In the genomic region with DNA sequence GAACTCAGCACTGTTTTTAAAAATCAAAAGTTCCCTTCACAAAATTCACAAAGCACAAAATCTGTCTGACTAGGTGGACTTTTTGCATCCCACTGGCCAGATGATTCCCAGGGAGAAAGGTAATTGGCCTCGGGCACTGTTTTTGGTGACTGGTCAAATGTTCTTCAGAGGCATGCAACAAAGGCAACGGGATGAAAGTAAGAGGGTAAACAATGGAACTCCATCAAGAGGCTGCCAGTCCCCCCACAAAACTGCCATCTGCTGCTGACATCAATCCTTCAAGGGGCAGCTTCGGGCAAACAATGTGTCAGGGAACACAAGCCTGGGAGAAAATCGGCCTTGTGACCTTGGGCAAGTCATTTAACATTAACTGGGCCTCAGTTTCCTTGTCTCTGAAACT, we compare ENCODE assay signal across 19 cellular contexts.
"Had no signal": no experiment of that assay in that cellular context is flagged by ENCODE, and none has a peak within 500 bp of the region (broad histone marks: within the 10 kb centered on the region; RNA-seq: fewer than 3 reads in every experiment).

No MANE protein-coding gene starts in this region.

- H3K27ac Mint-ChIP-seq: activated CD4-positive, alpha-beta memory T cell treated with anti-CD3 and anti-CD28 coated beads for 36 hours; activated CD4-positive, alpha-beta T cell treated with anti-CD3 and anti-CD28 coated beads for 36 hours; activated naive CD8-positive, alpha-beta T cell; activated T-cell treated with anti-CD3 and anti-CD28 coated beads, Interleukin-2, amount 50 U/mL, for 72 hours; natural killer cell treated with Interleukin-12 subunit alpha and Interleukin-12 subunit beta and Interleukin-15 and Interleukin-18, amount 100 ng/mL, for 72 hours; T-helper 1 cell treated with Interleukin-12 subunit alpha and Interleukin-12 subunit beta and Interleukin-4 antibody, amounts not matched to agents 30 μg/mL and 1 μg/mL, for 36 hours had no signal

- H3K9me3 Mint-ChIP-seq: activated CD4-positive, alpha-beta memory T cell treated with anti-CD3 and anti-CD28 coated beads for 36 hours; activated T-cell treated with anti-CD3 and anti-CD28 coated beads, Interleukin-2, amount 50 U/mL, for 72 hours; central memory CD8-positive, alpha-beta T cell; natural killer cell treated with Interleukin-12 subunit alpha and Interleukin-12 subunit beta and Interleukin-15 and Interleukin-18, amount 100 ng/mL, for 72 hours; T-helper 1 cell treated with Interleukin-12 subunit alpha and Interleukin-12 subunit beta and Interleukin-4 antibody, amounts not matched to agents 30 μg/mL and 1 μg/mL, for 36 hours had no signal

- DNase-seq: activated CD4-positive, alpha-beta memory T cell treated with anti-CD3 and anti-CD28 coated beads for 36 hours; activated CD4-positive, alpha-beta T cell treated with anti-CD3 and anti-CD28 coated beads for 36 hours; activated CD8-positive, alpha-beta memory T cell treated with anti-CD3 and anti-CD28 coated beads, Interleukin-2, amount 50 U/mL, for 4 hours; activated gamma-delta T cell treated with Interleukin-2 at 50 U/mL for 16 hours; activated T-cell treated with anti-CD3 and anti-CD28 coated beads, Interleukin-2, amount 50 U/mL, for 72 hours; amniotic stem cell; cortex of kidney; effector CD8-positive, alpha-beta T cell; mesendoderm; pancreas; stimulated activated CD4-positive, alpha-beta T cell treated with anti-CD3 and anti-CD28 coated beads, Interleukin-12 subunit alpha, Interleukin-12 subunit beta, amount 100 ng/mL, for 4 hours; stimulated activated CD4-positive, alpha-beta T cell treated with anti-CD3 and anti-CD28 coated beads, Interleukin-2, amount 100 ng/mL, for 24 hours; stomach had no signal

- ATAC-seq: activated CD4-positive, alpha-beta T cell treated with anti-CD3 and anti-CD28 coated beads for 36 hours; activated T-cell treated with anti-CD3 and anti-CD28 coated beads, Interleukin-2, amount 50 U/mL, for 72 hours; foreskin keratinocyte; natural killer cell treated with Interleukin-12 subunit alpha and Interleukin-12 subunit beta and Interleukin-15 and Interleukin-18, amount 100 ng/mL, for 72 hours; pancreas had no signal

- H3K27ac ChIP-seq: foreskin keratinocyte, pancreas, stomach, thoracic aorta had no signal

- H3K36me3 Mint-ChIP-seq: activated CD4-positive, alpha-beta memory T cell treated with anti-CD3 and anti-CD28 coated beads for 36 hours; natural killer cell treated with Interleukin-12 subunit alpha and Interleukin-12 subunit beta and Interleukin-15 and Interleukin-18, amount 100 ng/mL, for 72 hours had no signal

- H3K4me3 ChIP-seq: pancreas, stomach, thoracic aorta had no signal

- H3K4me3 Mint-ChIP-seq: activated CD4-positive, alpha-beta memory T cell treated with anti-CD3 and anti-CD28 coated beads for 36 hours; activated CD4-positive, alpha-beta T cell treated with anti-CD3 and anti-CD28 coated beads for 36 hours; activated naive CD8-positive, alpha-beta T cell; activated T-cell treated with anti-CD3 and anti-CD28 coated beads, Interleukin-2, amount 50 U/mL, for 72 hours; central memory CD8-positive, alpha-beta T cell; natural killer cell treated with Interleukin-12 subunit alpha and Interleukin-12 subunit beta and Interleukin-15 and Interleukin-18, amount 100 ng/mL, for 72 hours; T-helper 1 cell treated with Interleukin-12 subunit alpha and Interleukin-12 subunit beta and Interleukin-4 antibody, amounts not matched to agents 30 μg/mL and 1 μg/mL, for 36 hours had no signal

- H3K36me3 ChIP-seq: pancreas, stomach, thoracic aorta had no signal

- H3K27me3 ChIP-seq: foreskin keratinocyte, pancreas, stomach had no signal

- H3K9me3 ChIP-seq: pancreas, stomach, thoracic aorta had no signal

- H3K27me3 Mint-ChIP-seq: activated CD4-positive, alpha-beta memory T cell treated with anti-CD3 and anti-CD28 coated beads for 36 hours; activated CD4-positive, alpha-beta T cell treated with anti-CD3 and anti-CD28 coated beads for 36 hours; activated naive CD8-positive, alpha-beta T cell had no signal
